ENCODE assay signal across 16 cellular contexts in the genomic region with DNA sequence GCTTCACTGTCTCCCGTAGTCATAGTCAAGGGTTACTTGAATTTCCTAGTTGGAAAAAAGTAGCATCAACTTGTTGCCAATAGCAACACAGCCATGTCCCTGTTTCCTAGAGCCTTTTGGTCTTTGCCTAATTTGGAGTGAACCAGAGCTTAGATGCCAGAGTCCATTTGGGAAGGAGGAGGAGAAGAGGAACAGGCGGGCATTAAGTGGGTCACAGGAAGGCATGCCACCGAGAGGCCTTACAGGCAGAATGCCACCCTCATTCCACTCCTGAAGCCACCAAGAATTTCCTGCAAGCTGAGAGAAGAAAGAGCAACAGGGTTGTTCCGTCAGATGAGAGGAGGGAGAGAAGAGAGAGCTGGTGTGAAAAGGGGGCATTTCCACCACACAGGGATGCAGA.
"Had no signal": no experiment of that assay in that cellular context is flagged by ENCODE, and none has a peak within 500 bp of the region (broad histone marks: within the 10 kb centered on the region; RNA-seq: fewer than 3 reads in every experiment).

No MANE protein-coding gene starts in this region.

- H3K27me3 ChIP-seq: neural progenitor cell, pancreas had no signal

- H2AFZ ChIP-seq: hepatocyte, neural progenitor cell had no signal

- H3K36me3 ChIP-seq: neural progenitor cell, pancreas, stomach had no signal

- H3K27ac ChIP-seq: foreskin keratinocyte, hepatocyte, neural progenitor cell, pancreas, stomach had no signal

- H3K79me2 ChIP-seq: hepatocyte had no signal

- DNase-seq: dermis blood vessel endothelial cell; erythroblast; foreskin keratinocyte; left colon; naive thymus-derived CD4-positive, alpha-beta T cell; right cardiac atrium; small intestine; stimulated activated CD4-positive, alpha-beta T cell treated with anti-CD3 and anti-CD28 coated beads, Interleukin-12 subunit alpha, Interleukin-12 subunit beta, amount 100 ng/mL, for 4 hours; stimulated activated naive CD4-positive, alpha-beta T cell; stomach had no signal

- H3K9me3 ChIP-seq: pancreas, stomach had no signal

- H3K27ac Mint-ChIP-seq: endodermal cell; naive thymus-derived CD4-positive, alpha-beta T cell; neural progenitor cell; progenitor cell of endocrine pancreas; type B pancreatic cell had no signal

- ATAC-seq: foreskin keratinocyte; left colon; naive thymus-derived CD4-positive, alpha-beta T cell; right cardiac atrium had no signal

- H3K9me3 Mint-ChIP-seq: endodermal cell; naive thymus-derived CD4-positive, alpha-beta T cell; neural progenitor cell; type B pancreatic cell had no signal

- H3K4me2 ChIP-seq: hepatocyte, neural progenitor cell had no signal

- H3K9ac ChIP-seq: neural progenitor cell had no signal

- H3K4me3 ChIP-seq: hepatocyte, neural progenitor cell, pancreas, stomach had no signal

- H3K4me1 ChIP-seq: pancreas had no signal

- H3K36me3 Mint-ChIP-seq: neural progenitor cell, type B pancreatic cell had no signal

- H3K4me3 Mint-ChIP-seq: endodermal cell; naive thymus-derived CD4-positive, alpha-beta T cell; neural progenitor cell; type B pancreatic cell had no signal
